ENCODE assay signal across 8 cellular contexts in genomic region chr20:9978395-9979004, GRCh38. TPM values are rescaled to one million over a fixed set of nuclear protein-coding genes. Genes with fewer than 3 reads are reported as not detected.
DNase-seq lines count a peak whose midpoint lies in the region; ATAC-seq and TF ChIP-seq lines count a peak whose summit lies in the region.

No MANE protein-coding gene starts in this region.

- no peaks in the 10 kb centered on the region for H3K79me2 ChIP-seq in ACC112 (ENCODE audit: control insufficient read depth, insufficient read depth, low read length, unreplicated experiment)
- H3K79me2 ChIP-seq in OCI-LY1 (ENCODE audit: insufficient read depth, low read length) = no peaks in the 10 kb centered on the region

- peak overlapping the region; percentile 42 for H3K4me3 ChIP-seq in ACC112 (ENCODE audit: low read depth, low read length)
- no peak overlapping the region for H3K4me3 ChIP-seq in GM06990 (replicated peaks; ENCODE audit: low read depth, low read length)
- no peak overlapping the region for H3K4me3 ChIP-seq in OCI-LY1 (ENCODE audit: low read depth, low read length, poor library complexity, severe bottlenecking)
- no peak overlapping the region for H3K4me3 ChIP-seq in astrocyte of the cerebellum (ENCODE audit: low read depth, low read length)
- H3K4me3 ChIP-seq in right atrium auricular region = no peak overlapping the region
- no peak overlapping the region for H3K4me3 ChIP-seq in gastrocnemius medialis

- TF ChIP-seq CTCF in GM06990 (IDR thresholded peaks at IDR 0.05; ENCODE audit: insufficient read depth, low read length, poor library complexity, severe bottlenecking) (peak; percentile 71), OCI-LY1 (IDR thresholded peaks at IDR 0.05; ENCODE audit: low read length) (peak; percentile 83), astrocyte of the cerebellum (IDR thresholded peaks at IDR 0.05; ENCODE audit: low read depth, low read length, missing control alignments) (peak; percentile 75), right atrium auricular region (IDR thresholded peaks at IDR 0.05) (peak; percentile 43 to 77), gastrocnemius medialis (IDR thresholded peaks at IDR 0.05 in 4 of 5, conservative IDR thresholded peaks at IDR 0.05 in 1 of 5) (peak; percentile 29 to 62 (median 56))

- no peaks in the 10 kb centered on the region for H3F3A ChIP-seq in OCI-LY1 (ENCODE audit: insufficient read depth, low read length)

- no peak for TF ChIP-seq POLR2A in gastrocnemius medialis (IDR thresholded peaks at IDR 0.05)

- H3K9me2 ChIP-seq in OCI-LY1 (ENCODE audit: low read depth, low read length) = no peaks in the 10 kb centered on the region

- in situ Hi-C loops in astrocyte of the cerebellum (cut with HindIII; ENCODE audit: low sequenced_read_pairs) = loop anchor here (25.0 kb wide), 1 partner anchor 434 kb away; no protein-coding TSS in a partner anchor
- in situ Hi-C loops in gastrocnemius medialis (cut with MboI; ENCODE audit: low sequenced_read_pairs in 4 of 4) = loop anchor here (5.0 to 25.0 kb wide), 6 partner anchors 106 to 1559 kb away; no protein-coding TSS in a partner anchor

- peak overlapping the region; percentile 16 for H2AFZ ChIP-seq in ACC112 (ENCODE audit: low read length, unreplicated experiment)
- no peak overlapping the region for H2AFZ ChIP-seq in OCI-LY1 (ENCODE audit: low read length)

- H3K27ac ChIP-seq in ACC112 (ENCODE audit: low read depth, low read length) (peak overlapping the region; percentile 4; the same call in 1 of the 2 replicates), OCI-LY1 (ENCODE audit: low read depth, low read length, poor library complexity, severe bottlenecking) (no peak overlapping the region), right atrium auricular region (no peak overlapping the region), gastrocnemius medialis (no peak overlapping the region)

- peak; percentile 83 to 85 for ATAC-seq in gastrocnemius medialis

- H3K9me3 ChIP-seq in OCI-LY1 (ENCODE audit: low read length) (no peaks in the 10 kb centered on the region), right atrium auricular region (no peaks in the 10 kb centered on the region), gastrocnemius medialis (no peaks in the 10 kb centered on the region)

- H3K4me1 ChIP-seq in ACC112 (ENCODE audit: control insufficient read depth, insufficient read depth, low read length, unreplicated experiment) = peaks cover 17% of the 10 kb centered on the region
- no peaks in the 10 kb centered on the region for H3K4me1 ChIP-seq in OCI-LY1 (ENCODE audit: insufficient read depth, low read length, severe bottlenecking)
- H3K4me1 ChIP-seq in right atrium auricular region = no peaks in the 10 kb centered on the region
- H3K4me1 ChIP-seq in gastrocnemius medialis = no peaks in the 10 kb centered on the region

- no peak overlapping the region for H3K4me2 ChIP-seq in OCI-LY1 (ENCODE audit: low read length)

- no peaks in the 10 kb centered on the region for H4K20me1 ChIP-seq in OCI-LY1 (ENCODE audit: insufficient read depth, low read length)

- H3K27me3 ChIP-seq in ACC112 (ENCODE audit: insufficient read depth, low read length) = 0 out of 2 replicates have a peak, but pooled peaks cover 3% of the 10 kb centered on the region
- H3K27me3 ChIP-seq in GM06990 (replicated peaks; ENCODE audit: control insufficient read depth, insufficient read depth, low read length) = no peaks in the 10 kb centered on the region; the same call in 1 of the 2 replicates
- no peaks in the 10 kb centered on the region for H3K27me3 ChIP-seq in OCI-LY1 (ENCODE audit: insufficient read depth, low read length)
- no peaks in the 10 kb centered on the region for H3K27me3 ChIP-seq in right atrium auricular region
- no peaks in the 10 kb centered on the region for H3K27me3 ChIP-seq in gastrocnemius medialis

- peak; percentile 17 for DNase-seq in GM06990 (ENCODE audit: extremely low read depth, insufficient read length)
- peak; percentile 84 for DNase-seq in HCEC 1CT
- peak; percentile 88 to 94 for DNase-seq in Kasumi-1 (lab: John Stamatoyannopoulos, UW)
- peak; percentile 92 for DNase-seq in astrocyte of the cerebellum (ENCODE audit: low read depth)
- DNase-seq in right atrium auricular region (ENCODE audit: low spot score) = peak; percentile 68
- DNase-seq in gastrocnemius medialis = peak; percentile 6 to 14

- intact Hi-C loops in gastrocnemius medialis (cut with DNase I; ENCODE audit: low total_unique reads) = loop anchor here (2.0 to 10.0 kb wide), 4 partner anchors 448 to 1564 kb away; no protein-coding TSS in a partner anchor

- H3K9ac ChIP-seq in OCI-LY1 (ENCODE audit: low read length) = no peak overlapping the region

- no peaks in the 10 kb centered on the region for H3K36me3 ChIP-seq in ACC112 (ENCODE audit: insufficient read depth, low read length)
- H3K36me3 ChIP-seq in GM06990 (ENCODE audit: control insufficient read depth, insufficient read depth, low read length) = no peaks in the 10 kb centered on the region
- no peaks in the 10 kb centered on the region for H3K36me3 ChIP-seq in OCI-LY1 (ENCODE audit: insufficient read depth, low read length)
- H3K36me3 ChIP-seq in right atrium auricular region = no peaks in the 10 kb centered on the region
- H3K36me3 ChIP-seq in gastrocnemius medialis = no peaks in the 10 kb centered on the region

RNA-seq across cellular contexts. Expression of gene ANKEF1, which starts 56.3 kb away (rescaled TPM):
- total RNA-seq in right atrium auricular region = 1 to 10 TPM; 1.1 to 2.6 TPM
- total RNA-seq in gastrocnemius medialis = 1 to 10 TPM in 2 of 4 donors, under 1 TPM in 2; 0.62 to 1.4 (median 1.0) TPM

Comparison
In these comparisons a context has a peak if more than half of its experiments do, and no peak if none do; other contexts are left out.
1. DNase-seq: peak in every context shown above with its lines; median percentile 92 in astrocyte of the cerebellum; 91 in Kasumi-1; 84 in HCEC 1CT; 68 in right atrium auricular region; 17 in GM06990; 10 in gastrocnemius medialis.